Comparison of ENCODE assay signal across 9 cellular contexts in genomic region chr10:132335189-132336063, GRCh38. TPM values are rescaled to one million over a fixed set of nuclear protein-coding genes. Genes with fewer than 3 reads are reported as not detected.
DNase-seq lines count a peak whose midpoint lies in the region; ATAC-seq and TF ChIP-seq lines count a peak whose summit lies in the region.
"Had no signal": no experiment of that assay in that cellular context is flagged by ENCODE, and none has a peak within 500 bp of the region (broad histone marks: within the 10 kb centered on the region; RNA-seq: fewer than 3 reads in every experiment).

No MANE protein-coding gene starts in this region.

- H3K4me3 Mint-ChIP-seq in activated T-cell treated with anti-CD3 and anti-CD28 coated beads, Interleukin-2, amount 50 U/mL, for 24 hours = no peak overlapping the region

- no peaks in the 10 kb centered on the region for H3K9me3 Mint-ChIP-seq in activated T-cell treated with anti-CD3 and anti-CD28 coated beads, Interleukin-2, amount 50 U/mL, for 24 hours

- H3K9me3 ChIP-seq in heart left ventricle = no peaks in the 10 kb centered on the region
- H3K9me3 ChIP-seq in upper lobe of right lung = no peaks in the 10 kb centered on the region

- DNase-seq in heart left ventricle (peak in 2 of 5 donors; percentile 33 to 61), Right ventricle myocardium inferior (ENCODE audit: missing footprints) (no peak), fibroblast of villous mesenchyme (ENCODE audit: low read depth) (peak; percentile 83), upper lobe of right lung (peak; percentile 81), cerebellum (ENCODE audit: low spot score) (no peak)
- DNase-seq in activated T-cell treated with anti-CD3 and anti-CD28 coated beads, Interleukin-2, amount 50 U/mL, for 48 hours = no peak
- no peak for DNase-seq in activated T-cell treated with anti-CD3 and anti-CD28 coated beads, Interleukin-2, amount 50 U/mL, for 24 hours

- H3K4me1 Mint-ChIP-seq in activated T-cell treated with anti-CD3 and anti-CD28 coated beads, Interleukin-2, amount 50 U/mL, for 24 hours (ENCODE audit: low read depth) = peaks cover 41% of the 10 kb centered on the region

- peaks cover 0 to 12% (median 4%) of the 10 kb centered on the region in 9 donors for H3K36me3 ChIP-seq in heart left ventricle
- H3K36me3 ChIP-seq in upper lobe of right lung = no peaks in the 10 kb centered on the region

- peaks cover under 1 to 34% (median 18%) of the 10 kb centered on the region in 12 donors for H3K4me1 ChIP-seq in heart left ventricle
- H3K4me1 ChIP-seq in upper lobe of right lung = peaks cover 15% of the 10 kb centered on the region

- intact Hi-C loops in heart left ventricle (cut with DNase I) = no loop called here
- intact Hi-C loops in Right ventricle myocardium inferior (cut with DNase I) = loop anchor here (1.0 to 10.0 kb wide), 2 partner anchors 27 to 209 kb away; no protein-coding TSS in a partner anchor
- intact Hi-C loops in upper lobe of right lung (cut with DNase I) = no loop called here

- H3K27ac Mint-ChIP-seq in activated T-cell treated with anti-CD3 and anti-CD28 coated beads, Interleukin-2, amount 50 U/mL, for 24 hours = no peak overlapping the region

- peak in 2 of 4 donors; percentile 33 to 37 for ATAC-seq in heart left ventricle
- ATAC-seq in Right ventricle myocardium inferior = no peak
- ATAC-seq in HG03432 (IDR thresholded peaks at IDR 0.05; ENCODE audit: unreplicated experiment) = peak; percentile 49
- ATAC-seq in upper lobe of right lung = peak; percentile 81

- no peak for TF ChIP-seq POLR2A in heart left ventricle (IDR thresholded peaks at IDR 0.05)

- peak overlapping the region in 1 of 12 donors; percentile 29 for H3K4me3 ChIP-seq in heart left ventricle
- no peak overlapping the region for H3K4me3 ChIP-seq in fibroblast of villous mesenchyme (ENCODE audit: low read depth, low read length)
- H3K4me3 ChIP-seq in upper lobe of right lung = peak overlapping the region; percentile 56

- 81 to 86% (median 84%) methylated on average over 13 to 14 of the region's 14 CpGs for WGBS in heart left ventricle, 4 donors

- no peak for TF ChIP-seq CTCF in heart left ventricle (IDR thresholded peaks at IDR 0.05)
- TF ChIP-seq CTCF in fibroblast of villous mesenchyme (IDR thresholded peaks at IDR 0.05; ENCODE audit: insufficient read depth, low read depth, low read length) = no peak
- no peak for TF ChIP-seq CTCF in upper lobe of right lung (IDR thresholded peaks at IDR 0.05)

- H3K36me3 Mint-ChIP-seq in activated T-cell treated with anti-CD3 and anti-CD28 coated beads, Interleukin-2, amount 50 U/mL, for 24 hours (ENCODE audit: low read depth) = peaks cover 12% of the 10 kb centered on the region

- peak overlapping the region in 8 of 12 donors; percentile 19 to 80 (median 56) for H3K27ac ChIP-seq in heart left ventricle
- H3K27ac ChIP-seq in upper lobe of right lung = peak overlapping the region; percentile 88
- H3K27ac ChIP-seq: C4-2B had no signal

- no peaks in the 10 kb centered on the region for H3K27me3 Mint-ChIP-seq in activated T-cell treated with anti-CD3 and anti-CD28 coated beads, Interleukin-2, amount 50 U/mL, for 24 hours

- H3K27me3 ChIP-seq in heart left ventricle = no peaks in the 10 kb centered on the region
- no peaks in the 10 kb centered on the region for H3K27me3 ChIP-seq in upper lobe of right lung

RNA-seq across cellular contexts. Expression of gene LRRC27, which starts 3.4 kb away (rescaled TPM):
- total RNA-seq in heart left ventricle = 1 to 10 TPM; 2.6 to 8.9 (median 5.0) TPM
- polyA plus RNA-seq in heart left ventricle = 1 to 10 TPM; 5.1 to 7.6 TPM
- 4.2 TPM for total RNA-seq in Right ventricle myocardium inferior
- total RNA-seq in fibroblast of villous mesenchyme = 6.0 and 11.0 TPM in 2 replicates
- total RNA-seq in upper lobe of right lung = 6.3 TPM
- total RNA-seq in cerebellum = 16.6 TPM

RNA-seq across cellular contexts. Expression of gene STK32C, which starts 27.7 kb away (rescaled TPM):
- total RNA-seq in heart left ventricle (1 to 10 TPM; 3.8 to 9.8 (median 6.2) TPM), Right ventricle myocardium inferior (7.0 TPM), fibroblast of villous mesenchyme (8.6 and 11.9 TPM in 2 replicates), upper lobe of right lung (13.2 TPM), cerebellum (9.9 TPM)
- polyA plus RNA-seq in heart left ventricle = 1 to 10 TPM; 4.7 to 8.2 TPM

Comparison
In these comparisons a context has a peak if more than half of its experiments do, and no peak if none do; other contexts are left out.
1. DNase-seq: peak in fibroblast of villous mesenchyme (single experiment) and upper lobe of right lung (single experiment); none in Right ventricle myocardium inferior (single experiment), activated T-cell treated with anti-CD3 and anti-CD28 coated beads, Interleukin-2, amount 50 U/mL, for 48 hours (0 of 2), activated T-cell treated with anti-CD3 and anti-CD28 coated beads, Interleukin-2, amount 50 U/mL, for 24 hours (single experiment) and cerebellum (single experiment).